ENCODE assay signal across 9 cellular contexts in genomic region chrX:149712831-149713230, GRCh38. TPM values are rescaled to one million over a fixed set of nuclear protein-coding genes. Genes with fewer than 3 reads are reported as not detected.
"Had no signal": no experiment of that assay in that cellular context is flagged by ENCODE, and none has a peak within 500 bp of the region (broad histone marks: within the 10 kb centered on the region; RNA-seq: fewer than 3 reads in every experiment).

No MANE protein-coding gene starts in this region.

- H3K4me1 ChIP-seq: HAP-1 had no signal

- H3K9me3 ChIP-seq: HAP-1 had no signal

- DNase-seq: GM23248, GOT3, H7, H9, HCEC 1CT, HFFc6 had no signal

- H3K4me3 ChIP-seq: GM23248, GM23338, HAP-1 had no signal

- H3K36me3 ChIP-seq: HAP-1 had no signal

- H3K27ac ChIP-seq: GM23248 had no signal

RNA-seq across cellular contexts. Expression of gene MAGEA11, which starts 1.0 kb away (rescaled TPM):
- total RNA-seq: GM23248, GM23338, H1, H9 had no signal
